ENCODE assay signal across 12 cellular contexts in the genomic region with DNA sequence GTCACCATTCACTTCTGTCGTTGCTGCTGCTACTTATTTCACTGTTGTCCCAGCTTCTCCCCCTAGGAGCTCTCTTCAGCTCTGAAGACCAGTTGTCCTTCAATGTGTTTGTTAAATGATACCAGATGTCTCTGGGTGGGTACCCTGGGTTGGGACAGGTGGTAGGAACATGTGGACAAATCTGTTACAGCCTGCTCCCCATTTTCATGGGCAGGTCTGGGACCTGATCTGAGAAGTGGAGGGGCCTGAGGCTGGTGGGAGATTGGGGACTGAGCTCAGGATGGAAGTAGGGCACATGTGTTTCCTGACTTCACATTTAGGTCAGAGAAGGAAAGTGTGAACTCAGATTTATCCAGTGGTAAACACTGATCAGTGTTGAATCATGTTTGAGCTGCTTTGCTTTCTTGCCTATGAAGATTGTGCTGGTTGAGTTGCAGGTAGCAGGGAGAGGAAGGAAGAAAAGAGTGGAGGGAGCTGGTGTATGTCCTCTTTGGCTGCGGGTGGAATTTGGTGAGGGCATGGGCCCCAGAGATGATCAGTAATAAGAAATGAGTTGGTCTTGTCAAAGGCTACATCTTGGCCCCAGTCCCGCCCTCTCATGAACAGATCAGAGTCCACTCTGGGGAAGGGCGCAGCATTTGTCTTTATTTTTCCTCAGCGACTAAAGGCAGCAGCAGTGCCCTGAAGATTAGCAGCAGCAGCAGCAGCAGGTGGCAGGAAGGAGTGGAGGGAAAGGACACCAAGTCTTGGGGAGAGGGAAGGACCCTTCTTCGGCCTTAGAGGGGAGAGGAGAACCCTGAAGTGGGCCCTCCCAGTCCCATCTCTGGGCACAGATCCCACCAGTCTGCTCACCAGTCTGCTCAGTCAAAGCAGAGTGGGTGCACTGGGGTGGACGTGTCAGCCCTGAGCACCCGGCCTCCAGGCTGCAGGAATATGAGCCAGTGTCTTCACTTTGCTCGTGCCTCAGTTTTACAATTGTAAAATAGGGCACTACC. TPM values are rescaled to one million over a fixed set of nuclear protein-coding genes. Genes with fewer than 3 reads are reported as not detected.
DNase-seq lines count a peak whose midpoint lies in the region; TF ChIP-seq lines count a peak whose summit lies in the region.
"Had no signal": no experiment of that assay in that cellular context is flagged by ENCODE, and none has a peak within 500 bp of the region (broad histone marks: within the 10 kb centered on the region; RNA-seq: fewer than 3 reads in every experiment).

No MANE protein-coding gene starts in this region.

- H3K9me2 ChIP-seq in hepatocyte (replicated peaks; ENCODE audit: insufficient read depth): no peaks in the 10 kb centered on the region

- no peaks in the 10 kb centered on the region for H3K27me3 ChIP-seq in hepatocyte
- H3K27me3 ChIP-seq: dorsolateral prefrontal cortex, neutrophil had no signal

- peak; percentile 3 for DNase-seq in H4 (ENCODE audit: low spot score)
- no peak for DNase-seq in SK-N-MC (ENCODE audit: low read depth, low spot score)
- peak; percentile 56 for DNase-seq in hepatocyte (ENCODE audit: low spot score)
- peak; percentile 33 for DNase-seq in pons (ENCODE audit: low spot score)
- no peak for DNase-seq in COLO829 (ENCODE audit: low spot score)
- no peak for DNase-seq in NCI-H226
- no peak for DNase-seq in islet precursor cell
- DNase-seq: activated T-cell treated with anti-CD3 and anti-CD28 coated beads for 4 hours, kidney had no signal

- peak overlapping the region; percentile 60 for H3K4me2 ChIP-seq in hepatocyte

- peaks cover 14% of the 10 kb centered on the region for H3K4me1 ChIP-seq in hepatocyte (ENCODE audit: insufficient read depth)

- no peak for TF ChIP-seq CTCF in hepatocyte (IDR thresholded peaks at IDR 0.05; ENCODE audit: poor library complexity)

- no peaks in the 10 kb centered on the region for H3K36me3 ChIP-seq in SK-N-MC (ENCODE audit: insufficient read depth, low read length)
- no peaks in the 10 kb centered on the region for H3K36me3 ChIP-seq in hepatocyte (replicated peaks; ENCODE audit: insufficient read depth, low read depth)
- H3K36me3 ChIP-seq: neutrophil had no signal

- H3K9me3 ChIP-seq in SK-N-MC (ENCODE audit: low read depth, low read length): no peaks in the 10 kb centered on the region
- H3K9me3 ChIP-seq in hepatocyte (ENCODE audit: low read depth): no peaks in the 10 kb centered on the region
- H3K9me3 ChIP-seq: neutrophil had no signal

- H2AFZ ChIP-seq in hepatocyte: no peak overlapping the region

- H3K27ac ChIP-seq in SK-N-MC (0 out of 2 replicates have a peak overlapping the region, but pooled peaks have one; percentile 9), hepatocyte (peak overlapping the region; percentile 86)
- H3K27ac ChIP-seq: neutrophil had no signal

- no peaks in the 10 kb centered on the region for H4K20me1 ChIP-seq in hepatocyte (ENCODE audit: insufficient read depth, poor library complexity, severe bottlenecking)

- H3K79me2 ChIP-seq in hepatocyte: no peaks in the 10 kb centered on the region

- no peak overlapping the region for H3K9ac ChIP-seq in SK-N-MC (ENCODE audit: insufficient read length)

- H3K4me3 ChIP-seq in SK-N-MC: no peak overlapping the region
- H3K4me3 ChIP-seq in hepatocyte: no peak overlapping the region
- H3K4me3 ChIP-seq: dorsolateral prefrontal cortex, skin epidermis had no signal

- WGBS in hepatocyte (ENCODE audit: low lambda C conversion rate, missing lambda C conversion rate): 77% methylated on average over 9 of the region's 9 CpGs

RNA-seq across cellular contexts. Expression of a gene that starts 6.1 kb away (rescaled TPM):
- total RNA-seq in H4 (2014; rRNA removed; shearing (Covaris generic)): 120 and 173 TPM in 2 replicates
- 57.0 and 87.0 TPM in 2 replicates for total RNA-seq in hepatocyte
- polyA plus RNA-seq in hepatocyte: 65.2 and 65.6 TPM in 2 replicates

RNA-seq across cellular contexts. Expression of a gene that starts 10.0 kb away (rescaled TPM):
- total RNA-seq in H4 (2014; rRNA removed; shearing (Covaris generic)): not detected in 2 replicates
- 0.10 and 1.6 TPM in 2 replicates for total RNA-seq in hepatocyte
- polyA plus RNA-seq in hepatocyte: not detected in 2 replicates

RNA-seq across cellular contexts. Expression of a gene that starts 42.3 kb away (rescaled TPM):
- 4.5 and 4.9 TPM in 2 replicates for total RNA-seq in H4 (2014; rRNA removed; shearing (Covaris generic))
- 1.8 and 2.1 TPM in 2 replicates for total RNA-seq in hepatocyte
- polyA plus RNA-seq in hepatocyte: 4.3 and 5.0 TPM in 2 replicates

RNA-seq across cellular contexts. Expression of a gene that starts 57.6 kb away (rescaled TPM):
- not detected in 2 replicates for total RNA-seq in H4 (2014; rRNA removed; shearing (Covaris generic))
- total RNA-seq in hepatocyte: not detected in 2 replicates
- polyA plus RNA-seq in hepatocyte: 0.57 TPM in 1 of 2 replicates, not detected in the other

Comparison
In these comparisons a context has a peak if more than half of its experiments do, and no peak if none do; other contexts are left out.
1. DNase-seq: peak in H4 (single experiment), hepatocyte (single experiment) and pons (single experiment); none in SK-N-MC (single experiment), COLO829 (single experiment), NCI-H226 (single experiment) and islet precursor cell (single experiment).